Comparison of ENCODE assay signal across 1 cellular context in genomic region chr20:53712212-53712977, GRCh38.
A peak's percentile ranks its signal among the peaks of the same experiment; 100 is the strongest.
TF ChIP-seq lines count a peak whose summit lies in the region.

No MANE protein-coding gene starts in this region.

TF ChIP-seq in HepG2, 621 proteins besides CTCF, POLR2A, EP300 and RAD21 (continued from another document):
- TF ChIP-seq ZNF318 (CRISPR knock-in tag; IDR thresholded peaks at IDR 0.05) (no peak), ZNF678 (CRISPR knock-in tag; IDR thresholded peaks at IDR 0.05) (no peak), ZMYM4 (CRISPR knock-in tag; IDR thresholded peaks at IDR 0.05) (peak; percentile 29; the same call in 1 of the 2 replicates), ZNF34 (CRISPR knock-in tag; IDR thresholded peaks at IDR 0.05; ENCODE audit: borderline replicate concordance) (no peak), HOXA3 (CRISPR knock-in tag; IDR thresholded peaks at IDR 0.05) (no peak; the same call in 1 of the 2 replicates), ZSCAN9 (CRISPR knock-in tag; IDR thresholded peaks at IDR 0.05; ENCODE audit: borderline replicate concordance) (no peak), ATF5 (CRISPR knock-in tag; IDR thresholded peaks at IDR 0.05; ENCODE audit: low read depth) (no peak; the same call in 1 of the 2 replicates), KDM5B (CRISPR knock-in tag; IDR thresholded peaks at IDR 0.05; ENCODE audit: borderline replicate concordance) (no peak)
